1 cellular context compared by ENCODE assay signal in the genomic region with DNA sequence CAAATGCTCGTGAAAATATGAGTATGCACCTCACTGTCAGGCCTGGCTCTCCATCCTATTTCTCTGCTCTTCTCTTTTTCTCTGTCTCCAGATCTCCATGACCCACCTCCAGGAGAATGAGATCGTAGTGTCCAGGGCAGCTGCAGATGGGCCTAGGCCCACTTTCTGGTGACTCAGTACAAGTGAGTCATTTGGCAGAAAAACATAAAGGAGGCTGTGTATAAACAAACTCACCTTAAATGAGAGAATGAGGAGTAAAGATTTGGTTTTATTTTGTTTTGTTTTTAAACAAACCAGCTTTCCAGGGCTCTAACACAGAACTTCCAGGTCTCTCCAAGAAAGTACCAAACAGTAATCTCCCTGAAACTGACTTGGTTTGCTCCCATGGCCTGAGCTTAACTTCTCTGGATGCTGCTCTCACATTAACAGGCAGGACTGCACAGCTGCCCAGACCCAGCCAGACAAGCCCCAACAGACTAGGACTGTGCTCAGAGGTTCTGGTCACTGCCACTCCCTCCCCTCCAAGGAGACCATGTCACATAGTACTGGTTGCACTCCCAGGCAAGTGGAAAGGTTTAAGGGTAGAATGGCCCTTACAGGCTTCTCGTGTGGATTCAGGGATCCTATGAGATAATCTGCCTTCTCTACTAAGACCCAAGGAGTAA.
TF ChIP-seq lines count a peak whose summit lies in the region.

No MANE protein-coding gene starts in this region.

TF ChIP-seq in endothelial cell of umbilical vein, 7 proteins besides CTCF, POLR2A, EP300 and RAD21:
- TF ChIP-seq POLR2AphosphoS5 (IDR thresholded peaks at IDR 0.05; ENCODE audit: insufficient read depth, low read depth, low read length), result no peak
- TF ChIP-seq FOS (IDR thresholded peaks at IDR 0.05; ENCODE audit: borderline replicate concordance, insufficient read depth, low read length), result peak; percentile 96
- peak; percentile 81 for TF ChIP-seq JUN (IDR thresholded peaks at IDR 0.05; ENCODE audit: borderline replicate concordance, insufficient read depth, insufficient read length, low read depth)
